In genomic region chr3:28057548-28057947, GRCh38 we compare ENCODE assay signal across 13 cellular contexts.
DNase-seq lines count a peak whose midpoint lies in the region; ATAC-seq and TF ChIP-seq lines count a peak whose summit lies in the region.
"Had no signal": no experiment of that assay in that cellular context is flagged by ENCODE, and none has a peak within 500 bp of the region (broad histone marks: within the 10 kb centered on the region; RNA-seq: fewer than 3 reads in every experiment).

No MANE protein-coding gene starts in this region.

- peaks cover 2% of the 10 kb centered on the region for H3K4me1 Mint-ChIP-seq in CD8-positive, alpha-beta T cell (ENCODE audit: low read depth)
- H3K4me1 Mint-ChIP-seq: CD14-positive monocyte; CD8-positive, alpha-beta memory T cell had no signal

- H3K4me1 ChIP-seq in HUES64 (ENCODE audit: insufficient read depth, low read length) (peaks cover 24% of the 10 kb centered on the region), OCI-LY3 (ENCODE audit: low read length) (peaks cover 27% of the 10 kb centered on the region), iPS-18a (ENCODE audit: control insufficient read depth, low read depth, low read length) (peaks cover 12% of the 10 kb centered on the region)
- H3K4me1 ChIP-seq in CD8-positive, alpha-beta T cell (ENCODE audit: insufficient read depth, low read length), result no peaks in the 10 kb centered on the region
- H3K4me1 ChIP-seq: Caco-2 had no signal

- H3K9me3 ChIP-seq in HUES64 (ENCODE audit: insufficient read depth, low read depth, low read length) (no peaks in the 10 kb centered on the region), OCI-LY3 (ENCODE audit: insufficient read depth, low read length) (no peaks in the 10 kb centered on the region), iPS-18a (ENCODE audit: control insufficient read depth, low read depth, low read length) (no peaks in the 10 kb centered on the region)
- no peaks in the 10 kb centered on the region for H3K9me3 ChIP-seq in CD8-positive, alpha-beta T cell (ENCODE audit: low read length)
- H3K9me3 ChIP-seq: A549, Caco-2 had no signal

- H2AFZ ChIP-seq in OCI-LY3 (ENCODE audit: low read depth, low read length), result no peak overlapping the region
- H2AFZ ChIP-seq: GM23248 had no signal

- peak overlapping the region; percentile 65 for H3K4me2 ChIP-seq in OCI-LY3 (ENCODE audit: low read length)
- H3K4me2 ChIP-seq: A549 had no signal

- no peaks in the 10 kb centered on the region for H3K9me3 Mint-ChIP-seq in CD8-positive, alpha-beta T cell
- H3K9me3 Mint-ChIP-seq: CD8-positive, alpha-beta memory T cell had no signal

- 95% methylated on average over 1 of the region's 2 CpGs for WGBS in HUES64

- no peak for DNase-seq in NCI-H1417 (lab: John Stamatoyannopoulos, UW)
- no peak for DNase-seq in CD8-positive, alpha-beta T cell
- DNase-seq in glomerular visceral epithelial cell (ENCODE audit: extremely low spot score), result no peak
- DNase-seq: Caco-2; CD8-positive, alpha-beta memory T cell; GM23248; H7 had no signal

- no peaks in the 10 kb centered on the region for H3K79me2 ChIP-seq in OCI-LY3 (ENCODE audit: low read length)

- H3K27ac ChIP-seq in HUES64 (ENCODE audit: low read depth, low read length) (no peak overlapping the region), OCI-LY3 (ENCODE audit: low read length) (peak overlapping the region; percentile 14; the same call in 1 of the 2 replicates), iPS-18a (ENCODE audit: low read length) (no peak overlapping the region)
- no peak overlapping the region for H3K27ac ChIP-seq in CD8-positive, alpha-beta T cell (ENCODE audit: low read depth, low read length)
- H3K27ac ChIP-seq: A549, GM23248 had no signal

- H3K4me3 ChIP-seq in HUES64 (ENCODE audit: low read length) (0 out of 2 replicates have a peak overlapping the region, but pooled peaks have one; percentile 19), OCI-LY3 (ENCODE audit: low read length) (peak overlapping the region; percentile 31), iPS-18a (ENCODE audit: low read length) (peak overlapping the region; percentile 3)
- no peak overlapping the region for H3K4me3 ChIP-seq in CD8-positive, alpha-beta T cell (ENCODE audit: low read depth, low read length)
- H3K4me3 ChIP-seq: A549, GM23248, K562 had no signal

- no peaks in the 10 kb centered on the region for H3K27me3 Mint-ChIP-seq in CD8-positive, alpha-beta T cell (ENCODE audit: low read depth)
- H3K27me3 Mint-ChIP-seq: CD8-positive, alpha-beta memory T cell had no signal

- CTCF ChIA-PET in CD8-positive, alpha-beta T cell (lab: Charles Lee), result no interaction called here

- H3K36me3 ChIP-seq in HUES64 (ENCODE audit: insufficient read depth, low read length), result no peaks in the 10 kb centered on the region
- H3K36me3 ChIP-seq in OCI-LY3 (replicated peaks; ENCODE audit: low read depth, low read length), result no peaks in the 10 kb centered on the region
- no peaks in the 10 kb centered on the region for H3K36me3 ChIP-seq in iPS-18a (ENCODE audit: control insufficient read depth, low read depth, low read length)
- H3K36me3 ChIP-seq in CD8-positive, alpha-beta T cell (ENCODE audit: insufficient read depth, low read length), result no peaks in the 10 kb centered on the region

- no peak overlapping the region for H3K4me3 Mint-ChIP-seq in CD8-positive, alpha-beta T cell
- H3K4me3 Mint-ChIP-seq: CD14-positive monocyte; CD8-positive, alpha-beta memory T cell had no signal

- no peaks in the 10 kb centered on the region for H3K36me3 Mint-ChIP-seq in CD8-positive, alpha-beta T cell
- H3K36me3 Mint-ChIP-seq: CD14-positive monocyte had no signal

- intact Hi-C loops in CD8-positive, alpha-beta T cell (cut with DNase I, micrococcal nuclease), result no loop called here

- POLR2A ChIA-PET in CD8-positive, alpha-beta T cell (lab: Charles Lee), result no interaction called here

- no peaks in the 10 kb centered on the region for H4K20me1 ChIP-seq in OCI-LY3 (ENCODE audit: insufficient read depth, low read length)

- H3K27ac Mint-ChIP-seq in CD8-positive, alpha-beta T cell, result no peak overlapping the region
- H3K27ac Mint-ChIP-seq: CD14-positive monocyte had no signal

- H3K27me3 ChIP-seq in HUES64 (ENCODE audit: insufficient read depth, low read length) (no peaks in the 10 kb centered on the region), OCI-LY3 (ENCODE audit: low read depth, low read length) (peaks cover 4% of the 10 kb centered on the region; the same call in 1 of the 2 replicates), iPS-18a (ENCODE audit: control insufficient read depth, insufficient read depth, low read length) (no peaks in the 10 kb centered on the region)
- no peaks in the 10 kb centered on the region for H3K27me3 ChIP-seq in CD8-positive, alpha-beta T cell (ENCODE audit: insufficient read depth, low read length)

- H3K9ac ChIP-seq in HUES64 (ENCODE audit: low read depth, low read length), result no peak overlapping the region
- H3K9ac ChIP-seq in OCI-LY3 (ENCODE audit: low read length), result peak overlapping the region; percentile 9; the same call in 1 of the 2 replicates
- no peak overlapping the region for H3K9ac ChIP-seq in iPS-18a (ENCODE audit: low read length)
- H3K9ac ChIP-seq: GM23248 had no signal

- TF ChIP-seq CTCF in OCI-LY3 (IDR thresholded peaks at IDR 0.05; ENCODE audit: low read depth, low read length), result peak; percentile 9; the same call in 1 of the 2 replicates
- no peak for TF ChIP-seq CTCF in CD8-positive, alpha-beta T cell (IDR thresholded peaks at IDR 0.05)

- no peak for ATAC-seq in CD8-positive, alpha-beta T cell
- ATAC-seq: A549, K562 had no signal
